Comparison of ENCODE assay signal across 1 cellular context in the genomic region with DNA sequence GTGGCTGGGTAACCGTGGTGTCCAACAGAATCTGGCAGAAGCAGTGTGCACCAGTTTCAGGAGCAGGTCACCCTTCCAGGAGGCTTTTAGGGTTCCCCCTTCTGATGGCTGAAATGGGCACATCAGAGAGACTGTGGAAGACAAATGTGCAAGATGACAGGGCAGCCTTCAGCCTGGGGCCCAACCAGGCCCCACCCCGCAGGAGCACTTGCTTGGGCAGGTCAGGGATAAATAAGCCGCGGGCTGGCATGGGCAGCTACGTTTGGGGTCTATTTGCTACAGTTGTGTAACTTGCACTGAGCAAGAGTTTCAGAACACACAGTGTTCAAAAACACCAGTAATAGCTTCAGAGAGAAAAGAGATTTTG.
TF ChIP-seq lines count a peak whose summit lies in the region.

No MANE protein-coding gene starts in this region.

TF ChIP-seq in endothelial cell of umbilical vein, 7 proteins besides CTCF, POLR2A, EP300 and RAD21:
- TF ChIP-seq MYC (IDR thresholded peaks at IDR 0.05; ENCODE audit: low read depth, low read length) (no peak), POLR2AphosphoS5 (IDR thresholded peaks at IDR 0.05; ENCODE audit: insufficient read depth, low read depth, low read length) (no peak), FOS (IDR thresholded peaks at IDR 0.05; ENCODE audit: borderline replicate concordance, insufficient read depth, low read length) (no peak), JUN (IDR thresholded peaks at IDR 0.05; ENCODE audit: borderline replicate concordance, insufficient read depth, insufficient read length, low read depth) (no peak), EZH2 (IDR thresholded peaks at IDR 0.05; ENCODE audit: borderline replicate concordance, low read depth, low read length, severe bottlenecking) (no peak), GATA2 (IDR thresholded peaks at IDR 0.05; ENCODE audit: insufficient read depth, insufficient read length, low read depth, low read length) (no peak)
- TF ChIP-seq, protein P1, sequence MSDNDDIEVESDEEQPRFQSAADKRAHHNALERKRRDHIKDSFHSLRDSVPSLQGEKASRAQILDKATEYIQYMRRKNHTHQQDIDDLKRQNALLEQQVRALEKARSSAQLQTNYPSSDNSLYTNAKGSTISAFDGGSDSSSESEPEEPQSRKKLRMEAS (IDR thresholded peaks at IDR 0.05; ENCODE audit: insufficient read depth, insufficient read length): no peak
